15 cellular contexts compared by ENCODE assay signal in genomic region chr1:244237445-244237844, GRCh38.
"Had no signal": no experiment of that assay in that cellular context is flagged by ENCODE, and none has a peak within 500 bp of the region (broad histone marks: within the 10 kb centered on the region; RNA-seq: fewer than 3 reads in every experiment).

No MANE protein-coding gene starts in this region.

- H3K27me3 Mint-ChIP-seq: activated CD4-positive, alpha-beta memory T cell treated with anti-CD3 and anti-CD28 coated beads for 36 hours had no signal

- H3K27me3 ChIP-seq: gastrocnemius medialis, neutrophil, right atrium auricular region had no signal

- H3K4me3 ChIP-seq: cardiac muscle cell, gastrocnemius medialis, right atrium auricular region had no signal

- ATAC-seq: gastrocnemius medialis had no signal

- H3K4me1 ChIP-seq: right atrium auricular region had no signal

- FAIRE-seq: colon, keratinocyte, small intestine had no signal

- H3K36me3 ChIP-seq: cardiac muscle cell, gastrocnemius medialis, neutrophil, right atrium auricular region had no signal

- H3K27ac ChIP-seq: cardiac muscle cell, epithelial cell of prostate, gastrocnemius medialis, neutrophil, right atrium auricular region, VCaP had no signal

- H3K4me3 Mint-ChIP-seq: activated CD4-positive, alpha-beta memory T cell treated with anti-CD3 and anti-CD28 coated beads for 36 hours; type B pancreatic cell had no signal

- H3K9me3 Mint-ChIP-seq: activated CD4-positive, alpha-beta memory T cell treated with anti-CD3 and anti-CD28 coated beads for 36 hours; type B pancreatic cell had no signal

- H3K9me3 ChIP-seq: gastrocnemius medialis, neutrophil, right atrium auricular region had no signal

- H3K27ac Mint-ChIP-seq: activated CD4-positive, alpha-beta memory T cell treated with anti-CD3 and anti-CD28 coated beads for 36 hours; type B pancreatic cell had no signal

- DNase-seq: activated CD4-positive, alpha-beta memory T cell treated with anti-CD3 and anti-CD28 coated beads for 36 hours; activated gamma-delta T cell; activated T-cell treated with anti-CD3 and anti-CD28 coated beads, Interleukin-2, amount 50 U/mL, for 48 hours; aorta; gastrocnemius medialis; small intestine; T-helper 9 cell had no signal

- H3K36me3 Mint-ChIP-seq: activated CD4-positive, alpha-beta memory T cell treated with anti-CD3 and anti-CD28 coated beads for 36 hours; type B pancreatic cell had no signal
